9 cellular contexts compared by ENCODE assay signal in the genomic region with DNA sequence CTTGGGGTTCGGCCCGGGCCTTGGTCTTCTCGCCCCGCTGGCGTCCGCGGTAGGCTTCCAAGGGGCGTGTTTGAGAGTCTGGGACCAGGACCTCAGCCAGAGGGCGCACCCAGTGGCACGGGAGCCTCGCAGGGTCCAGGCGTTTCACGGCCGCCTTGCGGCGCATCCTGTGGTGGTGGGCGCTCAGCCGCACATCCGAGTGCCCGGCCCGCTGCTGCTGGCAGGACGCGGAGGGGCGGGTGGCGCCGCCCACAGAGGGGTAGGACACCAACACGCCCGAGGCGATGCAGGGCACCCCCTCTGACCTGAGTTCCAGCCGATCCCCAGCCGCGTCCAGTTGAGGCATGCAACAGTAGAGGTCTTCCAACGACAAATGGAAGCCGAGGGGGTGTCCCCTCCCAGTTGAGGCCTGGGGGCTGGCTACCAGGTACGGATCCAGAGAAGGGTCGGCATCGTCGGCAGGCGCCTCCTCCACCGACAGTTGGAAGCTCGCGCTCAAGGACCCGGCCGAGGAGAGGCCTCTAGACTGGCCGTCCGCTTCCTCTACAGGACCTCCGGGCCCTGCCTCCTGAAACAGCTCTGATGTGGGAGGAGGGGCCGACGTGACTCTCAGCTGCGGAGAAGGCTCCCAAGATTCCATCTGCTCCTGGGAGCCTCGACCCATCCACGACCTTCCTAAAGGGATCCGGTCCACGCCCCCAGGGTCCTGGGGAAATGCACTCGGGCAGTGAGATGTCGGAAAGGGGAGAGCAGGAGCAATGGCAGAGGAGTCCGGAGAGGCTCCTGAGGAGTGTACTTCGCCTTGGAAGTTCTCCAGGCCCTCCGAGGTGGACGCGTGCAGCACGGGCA. TPM values are rescaled to one million over a fixed set of nuclear protein-coding genes. Genes with fewer than 3 reads are reported as not detected.
DNase-seq lines count a peak whose midpoint lies in the region; ATAC-seq and TF ChIP-seq lines count a peak whose summit lies in the region.
"Had no signal": no experiment of that assay in that cellular context is flagged by ENCODE, and none has a peak within 500 bp of the region (broad histone marks: within the 10 kb centered on the region; RNA-seq: fewer than 3 reads in every experiment).

No MANE protein-coding gene starts in this region.

- intact Hi-C loops in activated T-helper 2 cell treated with anti-CD3 and anti-CD28 coated beads, Interferon-gamma antibody, Interleukin-2, Interleukin-4, amounts not matched to agents 10 μg/mL and 5 μg/mL and 100 μg/mL, durations not matched to agents 14 hours and 24 hours and 36 hours (cut with micrococcal nuclease), result no loop called here
- intact Hi-C loops in heart left ventricle (cut with DNase I), result loop anchor here in 2 of 10 donors (1.0 to 5.0 kb wide), 3 partner anchors 24 to 586 kb away; a partner anchor contains a TSS

- H3K9me3 Mint-ChIP-seq in activated T-helper 2 cell treated with anti-CD3 and anti-CD28 coated beads, Interferon-gamma antibody, Interleukin-2, Interleukin-4, amounts not matched to agents 10 μg/mL and 5 μg/mL and 100 μg/mL, durations not matched to agents 14 hours and 24 hours and 36 hours, result no peaks in the 10 kb centered on the region

- H3K4me2 ChIP-seq in skeletal muscle satellite cell (ENCODE audit: low read length), result peak overlapping the region; percentile 89

- H3K4me1 ChIP-seq in heart left ventricle (peaks cover 0 to 43% (median 20%) of the 10 kb centered on the region in 12 donors), skeletal muscle satellite cell (ENCODE audit: control insufficient read depth, insufficient read depth, low read length) (peaks cover 15% of the 10 kb centered on the region)

- H3K27ac Mint-ChIP-seq in activated T-helper 2 cell treated with anti-CD3 and anti-CD28 coated beads, Interferon-gamma antibody, Interleukin-2, Interleukin-4, amounts not matched to agents 10 μg/mL and 5 μg/mL and 100 μg/mL, durations not matched to agents 14 hours and 24 hours and 36 hours, result no peak overlapping the region

- H3K27ac ChIP-seq in heart left ventricle, result peak overlapping the region in 11 of 12 donors; percentile 36 to 83 (median 58)

- peaks cover 12% of the 10 kb centered on the region for H3K4me1 Mint-ChIP-seq in activated T-helper 2 cell treated with anti-CD3 and anti-CD28 coated beads, Interferon-gamma antibody, Interleukin-2, Interleukin-4, amounts not matched to agents 10 μg/mL and 5 μg/mL and 100 μg/mL, durations not matched to agents 14 hours and 24 hours and 36 hours (ENCODE audit: low read depth)

- H3K27me3 ChIP-seq in heart left ventricle (no peaks in the 10 kb centered on the region), skeletal muscle satellite cell (ENCODE audit: control insufficient read depth, insufficient read depth, low read length) (no peaks in the 10 kb centered on the region)

- peak overlapping the region; percentile 42 to 77 (median 65) for H3K4me3 ChIP-seq in heart left ventricle
- peak overlapping the region; percentile 70 for H3K4me3 ChIP-seq in skeletal muscle satellite cell (ENCODE audit: low read length)

- H3K9me3 ChIP-seq in heart left ventricle (no peaks in the 10 kb centered on the region), skeletal muscle satellite cell (replicated peaks; ENCODE audit: low read length) (no peaks in the 10 kb centered on the region)
- H3K9me3 ChIP-seq: adrenal gland had no signal

- ATAC-seq in GM19035 (IDR thresholded peaks at IDR 0.05; ENCODE audit: unreplicated experiment) (peak; percentile 56), heart left ventricle (peak; percentile 51 to 81 (median 76))

- DNase-seq in AG08396 (ENCODE audit: low spot score) (peak; percentile 78), heart left ventricle (peak; percentile 66 to 80 (median 69)), NOMO-1 treated with dmso at 0.1 percent for 144 hours (lab: John Stamatoyannopoulos, UW; ENCODE audit: unreplicated experiment) (no peak), mucosa of gallbladder (ENCODE audit: low spot score) (no peak), NCI-H2029 treated with DMSO at 0.1 percent for 48 hours (lab: John Stamatoyannopoulos, UW) (no peak)
- no peak for DNase-seq in activated T-helper 2 cell treated with anti-CD3 and anti-CD28 coated beads, Interferon-gamma antibody, Interleukin-2, Interleukin-4, amounts not matched to agents 10 μg/mL and 5 μg/mL and 100 μg/mL, durations not matched to agents 14 hours and 24 hours and 36 hours (ENCODE audit: low spot score)

- H3K36me3 ChIP-seq in heart left ventricle, result no peaks in the 10 kb centered on the region
- no peaks in the 10 kb centered on the region for H3K36me3 ChIP-seq in skeletal muscle satellite cell (ENCODE audit: insufficient read depth, low read length)
- H3K36me3 ChIP-seq: adrenal gland had no signal

- H3K27me3 Mint-ChIP-seq in activated T-helper 2 cell treated with anti-CD3 and anti-CD28 coated beads, Interferon-gamma antibody, Interleukin-2, Interleukin-4, amounts not matched to agents 10 μg/mL and 5 μg/mL and 100 μg/mL, durations not matched to agents 14 hours and 24 hours and 36 hours (ENCODE audit: low read depth), result peaks cover 12% of the 10 kb centered on the region

- H3K9ac ChIP-seq in skeletal muscle satellite cell (ENCODE audit: low read depth, low read length), result peak overlapping the region; percentile 65

- TF ChIP-seq CTCF in heart left ventricle (IDR thresholded peaks at IDR 0.05), result peak; percentile 23 to 69 (median 48)

- no peak for TF ChIP-seq POLR2A in heart left ventricle (IDR thresholded peaks at IDR 0.05)

- H3K36me3 Mint-ChIP-seq in activated T-helper 2 cell treated with anti-CD3 and anti-CD28 coated beads, Interferon-gamma antibody, Interleukin-2, Interleukin-4, amounts not matched to agents 10 μg/mL and 5 μg/mL and 100 μg/mL, durations not matched to agents 14 hours and 24 hours and 36 hours (ENCODE audit: low read depth), result no peaks in the 10 kb centered on the region

- 4 to 10% (median 8%) methylated on average over 34 to 62 of the region's 62 CpGs for WGBS in heart left ventricle, 4 donors

- H3K4me3 Mint-ChIP-seq in activated T-helper 2 cell treated with anti-CD3 and anti-CD28 coated beads, Interferon-gamma antibody, Interleukin-2, Interleukin-4, amounts not matched to agents 10 μg/mL and 5 μg/mL and 100 μg/mL, durations not matched to agents 14 hours and 24 hours and 36 hours (ENCODE audit: low read depth), result peak overlapping the region; percentile 66

RNA-seq across cellular contexts. Expression of a gene that starts 6.3 kb away (rescaled TPM):
- total RNA-seq in activated T-helper 2 cell treated with anti-CD3 and anti-CD28 coated beads, Interferon-gamma antibody, Interleukin-2, Interleukin-4, amounts not matched to agents 10 μg/mL and 5 μg/mL and 100 μg/mL, durations not matched to agents 14 hours and 24 hours and 36 hours, result 1.6 and 1.9 TPM in 2 replicates
- total RNA-seq in heart left ventricle, result 1 to 10 TPM in 3 of 9 donors, under 1 TPM in 6; 0.48 to 2.3 (median 0.85) TPM
- 1 to 10 TPM in 1 of 2 donors, under 1 TPM in 1; 0.91 to 1.1 TPM for polyA plus RNA-seq in heart left ventricle
- 1.3 TPM in 2 replicates for total RNA-seq in skeletal muscle satellite cell (2012; rRNA removed)
- total RNA-seq in mucosa of gallbladder, result 12.9 TPM

RNA-seq across cellular contexts. Expression of a gene that starts 6.4 kb away (rescaled TPM):
- total RNA-seq in activated T-helper 2 cell treated with anti-CD3 and anti-CD28 coated beads, Interferon-gamma antibody, Interleukin-2, Interleukin-4, amounts not matched to agents 10 μg/mL and 5 μg/mL and 100 μg/mL, durations not matched to agents 14 hours and 24 hours and 36 hours, result 76.7 and 78.0 TPM in 2 replicates
- total RNA-seq in heart left ventricle (1 to 10 TPM; 1.5 to 5.1 (median 3.0) TPM), mucosa of gallbladder (38.1 TPM)
- polyA plus RNA-seq in heart left ventricle, result 1 to 10 TPM; 1.4 to 6.5 TPM
- total RNA-seq in skeletal muscle satellite cell (2012; rRNA removed), result 55.8 and 62.0 TPM in 2 replicates

RNA-seq across cellular contexts. Expression of a gene that starts 26.6 kb away (rescaled TPM):
- total RNA-seq in activated T-helper 2 cell treated with anti-CD3 and anti-CD28 coated beads, Interferon-gamma antibody, Interleukin-2, Interleukin-4, amounts not matched to agents 10 μg/mL and 5 μg/mL and 100 μg/mL, durations not matched to agents 14 hours and 24 hours and 36 hours, result 2.2 and 3.9 TPM in 2 replicates
- 10 to 100 TPM; 10.9 to 19.6 (median 15.3) TPM for total RNA-seq in heart left ventricle
- polyA plus RNA-seq in heart left ventricle, result 10 to 100 TPM; 18.0 to 27.6 TPM
- total RNA-seq in skeletal muscle satellite cell (2012; rRNA removed), result 6.8 and 7.6 TPM in 2 replicates
- 86.4 TPM for total RNA-seq in mucosa of gallbladder

RNA-seq across cellular contexts. Expression of a gene that starts 35.0 kb away (rescaled TPM):
- 91.1 and 104 TPM in 2 replicates for total RNA-seq in activated T-helper 2 cell treated with anti-CD3 and anti-CD28 coated beads, Interferon-gamma antibody, Interleukin-2, Interleukin-4, amounts not matched to agents 10 μg/mL and 5 μg/mL and 100 μg/mL, durations not matched to agents 14 hours and 24 hours and 36 hours
- total RNA-seq in heart left ventricle (100 to 1,000 TPM; 129 to 376 (median 211) TPM), mucosa of gallbladder (171 TPM)
- 100 to 1,000 TPM; 149 to 171 TPM for polyA plus RNA-seq in heart left ventricle
- 112 and 116 TPM in 2 replicates for total RNA-seq in skeletal muscle satellite cell (2012; rRNA removed)

RNA-seq across cellular contexts. Expression of a gene that starts 39.8 kb away (rescaled TPM):
- 45.2 and 48.5 TPM in 2 replicates for total RNA-seq in activated T-helper 2 cell treated with anti-CD3 and anti-CD28 coated beads, Interferon-gamma antibody, Interleukin-2, Interleukin-4, amounts not matched to agents 10 μg/mL and 5 μg/mL and 100 μg/mL, durations not matched to agents 14 hours and 24 hours and 36 hours
- total RNA-seq in heart left ventricle, result 10 to 100 TPM; 11.7 to 29.2 (median 21.3) TPM
- polyA plus RNA-seq in heart left ventricle, result 10 to 100 TPM; 26.1 to 28.5 TPM
- 8.1 and 13.8 TPM in 2 replicates for total RNA-seq in skeletal muscle satellite cell (2012; rRNA removed)
- 51.8 TPM for total RNA-seq in mucosa of gallbladder

Comparison
In these comparisons a context has a peak if more than half of its experiments do, and no peak if none do; other contexts are left out.
1. DNase-seq: peak in AG08396 (single experiment) and heart left ventricle (5 of 5); none in activated T-helper 2 cell treated with anti-CD3 and anti-CD28 coated beads, Interferon-gamma antibody, Interleukin-2, Interleukin-4, amounts not matched to agents 10 μg/mL and 5 μg/mL and 100 μg/mL, durations not matched to agents 14 hours and 24 hours and 36 hours (single experiment), NOMO-1 treated with dmso at 0.1 percent for 144 hours (single experiment), mucosa of gallbladder (single experiment) and NCI-H2029 treated with DMSO at 0.1 percent for 48 hours (single experiment).